In the genomic region with DNA sequence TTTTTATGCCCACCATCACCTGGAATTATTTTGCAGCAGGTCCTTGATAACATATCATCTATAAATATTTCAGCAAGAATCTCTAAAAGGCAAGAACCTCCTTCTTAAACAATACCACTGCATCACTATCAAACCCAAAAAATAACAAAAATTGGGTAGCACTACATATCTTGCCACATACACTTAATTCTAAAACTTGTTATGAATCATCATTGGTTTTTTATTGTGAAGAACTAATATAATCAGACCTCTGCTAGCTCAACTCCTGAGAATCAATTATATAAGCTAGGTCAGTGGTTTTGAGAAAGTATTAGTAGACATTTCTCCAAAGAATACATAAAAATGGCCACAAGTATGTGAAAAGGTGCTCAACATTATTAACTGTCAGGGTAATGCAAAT, we compare ENCODE assay signal across 18 cellular contexts. TPM values are rescaled to one million over a fixed set of nuclear protein-coding genes. Genes with fewer than 3 reads are reported as not detected.
DNase-seq lines count a peak whose midpoint lies in the region; ATAC-seq and FAIRE-seq lines count a peak whose summit lies in the region.
"Had no signal": no experiment of that assay in that cellular context is flagged by ENCODE, and none has a peak within 500 bp of the region (broad histone marks: within the 10 kb centered on the region; RNA-seq: fewer than 3 reads in every experiment).

No MANE protein-coding gene starts in this region.

- H3K9me3 Mint-ChIP-seq in activated T-cell treated with anti-CD3 and anti-CD28 coated beads, Interleukin-2, amount 50 U/mL, for 24 hours: peaks cover 30% of the 10 kb centered on the region
- H3K9me3 Mint-ChIP-seq in CD4-positive, alpha-beta memory T cell: peaks cover 8 to 34% (median 23%) of the 10 kb centered on the region in 8 donors
- H3K9me3 Mint-ChIP-seq in activated CD8-positive, alpha-beta T cell treated with anti-CD3 and anti-CD28 coated beads, Interleukin-2, amount 10 ng/mL, durations not matched to agents 7 days and 5 days (ENCODE audit: insufficient read depth): peaks cover 6% of the 10 kb centered on the region
- peaks cover 5 to 48% (median 21%) of the 10 kb centered on the region in 11 donors for H3K9me3 Mint-ChIP-seq in naive thymus-derived CD4-positive, alpha-beta T cell

- peaks cover 99% of the 10 kb centered on the region for H3K36me3 Mint-ChIP-seq in activated T-cell treated with anti-CD3 and anti-CD28 coated beads, Interleukin-2, amount 50 U/mL, for 24 hours (ENCODE audit: low read depth)
- H3K36me3 Mint-ChIP-seq in CD4-positive, alpha-beta memory T cell: peaks cover 82 to 84% of the 10 kb centered on the region in 2 donors
- peaks cover 99% of the 10 kb centered on the region for H3K36me3 Mint-ChIP-seq in activated CD8-positive, alpha-beta T cell treated with anti-CD3 and anti-CD28 coated beads, Interleukin-2, amount 10 ng/mL, durations not matched to agents 7 days and 5 days (ENCODE audit: low read depth)
- peaks cover 24 to 85% (median 76%) of the 10 kb centered on the region in 5 donors for H3K36me3 Mint-ChIP-seq in naive thymus-derived CD4-positive, alpha-beta T cell

- no peaks in the 10 kb centered on the region for H3K9me3 ChIP-seq in CD4-positive, alpha-beta memory T cell (ENCODE audit: control insufficient read depth in 1 of 2, low read length in 2 of 2)
- peaks cover 0 to 4% (median 0%) of the 10 kb centered on the region in 3 experiments for H3K9me3 ChIP-seq in naive thymus-derived CD4-positive, alpha-beta T cell (ENCODE audit: control insufficient read depth in 2 of 3, low read length in 3 of 3)

- intact Hi-C loops in CD4-positive, alpha-beta memory T cell (cut with micrococcal nuclease): no loop called here
- intact Hi-C loops in naive thymus-derived CD4-positive, alpha-beta T cell (cut with micrococcal nuclease): loop anchor here in 1 of 2 donors (2.0 kb wide), 1 partner anchor 18 kb away; no protein-coding TSS in a partner anchor

- DNase-seq in activated T-cell treated with anti-CD3 and anti-CD28 coated beads, Interleukin-2, amount 50 U/mL, for 24 hours: no peak
- no peak for DNase-seq in activated T-cell treated with anti-CD3 and anti-CD28 coated beads, Interleukin-2, amount 50 U/mL, for 48 hours
- DNase-seq in CD4-positive, alpha-beta memory T cell: no peak
- no peak for DNase-seq in activated CD8-positive, alpha-beta T cell treated with anti-CD3 and anti-CD28 coated beads, Interleukin-2, amount 10 ng/mL, durations not matched to agents 7 days and 5 days
- no peak for DNase-seq in naive thymus-derived CD4-positive, alpha-beta T cell
- no peak for DNase-seq in NK-92 treated with Interleukin-12 subunit alpha and Interleukin-12 subunit beta, amount 100 ng/mL, for 24 hours (lab: John Stamatoyannopoulos, UW)
- no peak for DNase-seq in GM19239 (ENCODE audit: insufficient read length, low spot score)
- DNase-seq: GF-D8, GM23248, HFFc6, KBM-7, NCI-H1048, NCI-H2107, NCI-H226, NCI-H526, OCI-M1 had no signal

- peaks cover 28% of the 10 kb centered on the region for H3K36me3 ChIP-seq in CD4-positive, alpha-beta memory T cell (ENCODE audit: insufficient read depth, low read length)
- peaks cover 2 to 39% (median 5%) of the 10 kb centered on the region in 3 experiments for H3K36me3 ChIP-seq in naive thymus-derived CD4-positive, alpha-beta T cell (ENCODE audit: control insufficient read depth in 2 of 3, insufficient read depth in 3 of 3, low read length in 3 of 3)

- H3K4me3 Mint-ChIP-seq in activated T-cell treated with anti-CD3 and anti-CD28 coated beads, Interleukin-2, amount 50 U/mL, for 24 hours: no peak overlapping the region
- peak overlapping the region in 4 of 8 donors; percentile 12 to 73 (median 41) for H3K4me3 Mint-ChIP-seq in CD4-positive, alpha-beta memory T cell
- no peak overlapping the region for H3K4me3 Mint-ChIP-seq in activated CD8-positive, alpha-beta T cell treated with anti-CD3 and anti-CD28 coated beads, Interleukin-2, amount 10 ng/mL, durations not matched to agents 7 days and 5 days
- H3K4me3 Mint-ChIP-seq in naive thymus-derived CD4-positive, alpha-beta T cell: peak overlapping the region in 8 of 10 donors; percentile 3 to 68 (median 54)
- H3K4me3 Mint-ChIP-seq: HFFc6 had no signal

- H3K4me1 ChIP-seq in CD4-positive, alpha-beta memory T cell (ENCODE audit: insufficient read depth, low read length): peaks cover 76% of the 10 kb centered on the region
- H3K4me1 ChIP-seq in naive thymus-derived CD4-positive, alpha-beta T cell (ENCODE audit: control insufficient read depth in 2 of 2, insufficient read depth in 2 of 2, low read length in 2 of 2): peaks cover 35 to 43% of the 10 kb centered on the region in 2 donors

- H3K27me3 ChIP-seq in CD4-positive, alpha-beta memory T cell (ENCODE audit: insufficient read depth, low read length): no peaks in the 10 kb centered on the region
- no peaks in the 10 kb centered on the region for H3K27me3 ChIP-seq in naive thymus-derived CD4-positive, alpha-beta T cell (ENCODE audit: control insufficient read depth in 2 of 2, insufficient read depth in 2 of 2, low read length in 2 of 2)

- CTCF ChIA-PET in CD4-positive, alpha-beta memory T cell (lab: Charles Lee; ENCODE audit: partially characterized antibody): no interaction called here
- CTCF ChIA-PET in activated CD8-positive, alpha-beta T cell treated with anti-CD3 and anti-CD28 coated beads, Interleukin-2, amount 10 ng/mL, durations not matched to agents 7 days and 5 days (lab: Charles Lee): interaction anchor here (0.8 kb wide), 1 partner anchor 18 kb away, joined by 3 read pairs; no protein-coding TSS in a partner anchor
- CTCF ChIA-PET in naive thymus-derived CD4-positive, alpha-beta T cell (lab: Charles Lee): no interaction called here

- H3K4me1 Mint-ChIP-seq in activated T-cell treated with anti-CD3 and anti-CD28 coated beads, Interleukin-2, amount 50 U/mL, for 24 hours (ENCODE audit: low read depth): peaks cover 94% of the 10 kb centered on the region
- H3K4me1 Mint-ChIP-seq in CD4-positive, alpha-beta memory T cell: peaks cover 61 to 96% (median 78%) of the 10 kb centered on the region in 4 donors
- H3K4me1 Mint-ChIP-seq in activated CD8-positive, alpha-beta T cell treated with anti-CD3 and anti-CD28 coated beads, Interleukin-2, amount 10 ng/mL, durations not matched to agents 7 days and 5 days (ENCODE audit: low read depth): peaks cover 79% of the 10 kb centered on the region
- H3K4me1 Mint-ChIP-seq in naive thymus-derived CD4-positive, alpha-beta T cell: peaks cover 60 to 100% (median 89%) of the 10 kb centered on the region in 7 donors

- POLR2A ChIA-PET in CD4-positive, alpha-beta memory T cell (lab: Charles Lee; ENCODE audit: partially characterized antibody): interaction anchor here (1.1 to 1.3 kb wide), 2 partner anchors 22 to 24 kb away, joined by 3 to 4 read pairs; partner anchors contain the start of gene SLC38A1
- POLR2A ChIA-PET in activated CD8-positive, alpha-beta T cell treated with anti-CD3 and anti-CD28 coated beads, Interleukin-2, amount 10 ng/mL, durations not matched to agents 7 days and 5 days (lab: Charles Lee): interaction anchor here (1.2 to 1.4 kb wide), 2 partner anchors 26 to 30 kb away, joined by 3 read pairs; no protein-coding TSS in a partner anchor
- POLR2A ChIA-PET in naive thymus-derived CD4-positive, alpha-beta T cell (lab: Charles Lee): interaction anchor here (0.9 to 1.6 kb wide), 9 partner anchors 7 to 38 kb away, joined by 3 to 6 read pairs (median 3); partner anchors contain the start of gene SLC38A1

- no peaks in the 10 kb centered on the region for H3K27me3 Mint-ChIP-seq in activated T-cell treated with anti-CD3 and anti-CD28 coated beads, Interleukin-2, amount 50 U/mL, for 24 hours
- no peaks in the 10 kb centered on the region for H3K27me3 Mint-ChIP-seq in CD4-positive, alpha-beta memory T cell
- H3K27me3 Mint-ChIP-seq in activated CD8-positive, alpha-beta T cell treated with anti-CD3 and anti-CD28 coated beads, Interleukin-2, amount 10 ng/mL, durations not matched to agents 7 days and 5 days (ENCODE audit: low read depth): no peaks in the 10 kb centered on the region
- H3K27me3 Mint-ChIP-seq in naive thymus-derived CD4-positive, alpha-beta T cell: no peaks in the 10 kb centered on the region

- no peak overlapping the region for H3K27ac ChIP-seq in CD4-positive, alpha-beta memory T cell (ENCODE audit: low read depth, low read length)
- no peak overlapping the region for H3K27ac ChIP-seq in naive thymus-derived CD4-positive, alpha-beta T cell (ENCODE audit: low read depth, low read length)
- H3K27ac ChIP-seq: GM23248, RWPE1 had no signal

- H3K4me3 ChIP-seq in CD4-positive, alpha-beta memory T cell (ENCODE audit: low read length in 2 of 2): no peak overlapping the region
- no peak overlapping the region for H3K4me3 ChIP-seq in naive thymus-derived CD4-positive, alpha-beta T cell (ENCODE audit: low read length)
- H3K4me3 ChIP-seq: GM23248 had no signal

- H3K27ac Mint-ChIP-seq in activated T-cell treated with anti-CD3 and anti-CD28 coated beads, Interleukin-2, amount 50 U/mL, for 24 hours: peak overlapping the region; percentile 87
- peak overlapping the region in 5 of 7 donors; percentile 3 to 75 (median 37) for H3K27ac Mint-ChIP-seq in CD4-positive, alpha-beta memory T cell
- peak overlapping the region; percentile 40 for H3K27ac Mint-ChIP-seq in activated CD8-positive, alpha-beta T cell treated with anti-CD3 and anti-CD28 coated beads, Interleukin-2, amount 10 ng/mL, durations not matched to agents 7 days and 5 days
- H3K27ac Mint-ChIP-seq in naive thymus-derived CD4-positive, alpha-beta T cell: peak overlapping the region in 8 of 9 donors; percentile 5 to 88 (median 74)
- H3K27ac Mint-ChIP-seq: HFFc6 had no signal

- ATAC-seq in activated CD8-positive, alpha-beta T cell treated with anti-CD3 and anti-CD28 coated beads, Interleukin-2, amount 10 ng/mL, durations not matched to agents 7 days and 5 days: no peak
- ATAC-seq in naive thymus-derived CD4-positive, alpha-beta T cell: no peak
- no peak for ATAC-seq in GM19455 (IDR thresholded peaks at IDR 0.05; ENCODE audit: unreplicated experiment)

- no peak for FAIRE-seq in GM19239 (lab: Jason Lieb, UNC)

RNA-seq across cellular contexts. Expression of gene SLC38A1, which starts 23.8 kb away (rescaled TPM):
- total RNA-seq in CD4-positive, alpha-beta memory T cell: 100 to 1,000 TPM; 265 to 272 TPM
- 100 to 1,000 TPM; 230 to 307 TPM for polyA plus RNA-seq in CD4-positive, alpha-beta memory T cell
- total RNA-seq in activated CD8-positive, alpha-beta T cell treated with anti-CD3 and anti-CD28 coated beads, Interleukin-2, amount 10 ng/mL, durations not matched to agents 7 days and 5 days: 100 to 1,000 TPM; 162 to 168 TPM
- 100 to 1,000 TPM; 172 to 283 (median 249) TPM for total RNA-seq in naive thymus-derived CD4-positive, alpha-beta T cell
- polyA plus RNA-seq in naive thymus-derived CD4-positive, alpha-beta T cell: 100 to 1,000 TPM; 235 to 263 TPM

Comparison
In these comparisons a context has a peak if more than half of its experiments do, and no peak if none do; other contexts are left out.
1. H3K27ac Mint-ChIP-seq: peak in every context shown above with its lines; median percentile 87 in activated T-cell treated with anti-CD3 and anti-CD28 coated beads, Interleukin-2, amount 50 U/mL, for 24 hours; 74 in naive thymus-derived CD4-positive, alpha-beta T cell; 40 in activated CD8-positive, alpha-beta T cell treated with anti-CD3 and anti-CD28 coated beads, Interleukin-2, amount 10 ng/mL, durations not matched to agents 7 days and 5 days; 37 in CD4-positive, alpha-beta memory T cell.
2. H3K4me3 Mint-ChIP-seq: peak in naive thymus-derived CD4-positive, alpha-beta T cell (8 of 10); none in activated T-cell treated with anti-CD3 and anti-CD28 coated beads, Interleukin-2, amount 50 U/mL, for 24 hours (single experiment) and activated CD8-positive, alpha-beta T cell treated with anti-CD3 and anti-CD28 coated beads, Interleukin-2, amount 10 ng/mL, durations not matched to agents 7 days and 5 days (single experiment).